ENCODE assay signal across 9 cellular contexts in genomic region chr3:59286791-59287531, GRCh38.
A peak's percentile ranks its signal among the peaks of the same experiment; 100 is the strongest.
DNase-seq lines count a peak whose midpoint lies in the region; ATAC-seq and TF ChIP-seq lines count a peak whose summit lies in the region.
"Had no signal": no experiment of that assay in that cellular context is flagged by ENCODE, and none has a peak within 500 bp of the region (broad histone marks: within the 10 kb centered on the region; RNA-seq: fewer than 3 reads in every experiment).

No MANE protein-coding gene starts in this region.

- no peaks in the 10 kb centered on the region for H3K4me1 ChIP-seq in upper lobe of right lung

- intact Hi-C loops in upper lobe of right lung (cut with DNase I) = no loop called here

- peak; percentile 18 to 35 (median 32) for DNase-seq in stimulated activated CD4-positive, alpha-beta T cell treated with anti-CD3 and anti-CD28 coated beads, Interleukin-12 subunit alpha, Interleukin-12 subunit beta, amount 100 ng/mL, for 48 hours (ENCODE audit: low read depth in 2 of 3, low spot score in 1 of 3)
- DNase-seq in stimulated activated CD4-positive, alpha-beta T cell treated with anti-CD3 and anti-CD28 coated beads, Interleukin-4, amount 100 ng/mL, for 1 hour = no peak
- peak; percentile 72 for DNase-seq in SKM-1 (lab: John Stamatoyannopoulos, UW; ENCODE audit: unreplicated experiment)
- DNase-seq in fibroblast of the aortic adventitia (ENCODE audit: low read depth) = peak; percentile 21
- DNase-seq in upper lobe of right lung = no peak
- DNase-seq in germinal center (ENCODE audit: low spot score) = no peak
- DNase-seq: NCI-H2081 treated with DMSO at 0.1 percent for 48 hours had no signal

- peak; percentile 90 for ATAC-seq in upper lobe of right lung
- ATAC-seq in GM21526 (IDR thresholded peaks at IDR 0.05; ENCODE audit: low FRiP score, unreplicated experiment) = no peak
- no peak for ATAC-seq in HG03565 (IDR thresholded peaks at IDR 0.05; ENCODE audit: unreplicated experiment)

- H3K9me3 ChIP-seq in upper lobe of right lung = no peaks in the 10 kb centered on the region

- no peak overlapping the region for H3K27ac ChIP-seq in upper lobe of right lung

- no peaks in the 10 kb centered on the region for H3K27me3 ChIP-seq in upper lobe of right lung

- TF ChIP-seq CTCF in fibroblast of the aortic adventitia (IDR thresholded peaks at IDR 0.05; ENCODE audit: insufficient read depth, low read length) (no peak), upper lobe of right lung (IDR thresholded peaks at IDR 0.05) (no peak)

- H3K36me3 ChIP-seq in upper lobe of right lung = no peaks in the 10 kb centered on the region

- no peak overlapping the region for H3K4me3 ChIP-seq in fibroblast of the aortic adventitia (ENCODE audit: low read depth, low read length)
- no peak overlapping the region for H3K4me3 ChIP-seq in upper lobe of right lung

Comparison
In these comparisons a context has a peak if more than half of its experiments do, and no peak if none do; other contexts are left out.
1. DNase-seq: peak in stimulated activated CD4-positive, alpha-beta T cell treated with anti-CD3 and anti-CD28 coated beads, Interleukin-12 subunit alpha, Interleukin-12 subunit beta, amount 100 ng/mL, for 48 hours (3 of 3), SKM-1 (single experiment) and fibroblast of the aortic adventitia (single experiment); none in stimulated activated CD4-positive, alpha-beta T cell treated with anti-CD3 and anti-CD28 coated beads, Interleukin-4, amount 100 ng/mL, for 1 hour (single experiment), upper lobe of right lung (single experiment) and germinal center (single experiment).